ENCODE assay signal across 19 cellular contexts in the genomic region with DNA sequence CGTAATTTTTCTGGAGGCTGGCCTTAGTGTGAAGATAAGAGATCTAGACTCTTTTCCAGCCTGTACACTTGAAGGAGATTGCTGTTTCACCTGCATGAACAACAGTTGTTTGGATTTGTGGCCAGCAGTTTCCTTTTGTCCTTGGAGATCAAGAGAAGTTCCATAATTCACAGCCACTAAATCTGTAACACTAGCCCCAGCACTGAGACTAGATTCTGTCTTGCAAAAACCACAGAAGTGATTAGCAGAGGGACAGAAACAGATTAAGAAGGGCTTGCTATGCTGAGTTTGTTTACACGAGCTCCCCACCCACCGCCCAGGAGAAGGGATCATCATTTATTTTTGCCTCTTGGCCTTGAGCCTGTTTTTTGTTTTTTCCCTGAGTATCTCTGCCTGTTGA.
DNase-seq lines count a peak whose midpoint lies in the region; ATAC-seq, FAIRE-seq and TF ChIP-seq lines count a peak whose summit lies in the region.
"Had no signal": no experiment of that assay in that cellular context is flagged by ENCODE, and none has a peak within 500 bp of the region (broad histone marks: within the 10 kb centered on the region; RNA-seq: fewer than 3 reads in every experiment).

No MANE protein-coding gene starts in this region.

- in situ Hi-C loops in HepG2 (cut with HindIII; ENCODE audit: extremely low pct_ligation_motif_present, low pct_unique_long_range_greater_than_20kb): no loop called here

- POLR2A ChIA-PET in HepG2 (lab: Yijun Ruan, JAX) (no interaction called here), OCI-LY7 (lab: Charles Lee) (no interaction called here)

- peak overlapping the region; percentile 10; the same call in 1 of the 2 replicates for H3K4me2 ChIP-seq in HepG2 (ENCODE audit: low read depth, low read length)
- no peak overlapping the region for H3K4me2 ChIP-seq in OCI-LY7 (ENCODE audit: low read length)

- TF ChIP-seq EP300 in HepG2 (IDR thresholded peaks at IDR 0.05; ENCODE audit: low read depth in 2 of 2, low read length in 2 of 2) (no peak), HepG2 (CRISPR knock-in tag; IDR thresholded peaks at IDR 0.05; ENCODE audit: borderline replicate concordance) (no peak), ovary (IDR thresholded peaks at IDR 0.05) (no peak)

- H3K79me2 ChIP-seq in HepG2 (ENCODE audit: insufficient read depth, low read length): no peaks in the 10 kb centered on the region
- H3K79me2 ChIP-seq in OCI-LY7 (ENCODE audit: insufficient read depth, low read depth, low read length): no peaks in the 10 kb centered on the region

- TF ChIP-seq POLR2A in HepG2 (IDR thresholded peaks at IDR 0.05; ENCODE audit: insufficient read depth in 1 of 2, low read depth in 2 of 2, low read length in 2 of 2): no peak
- TF ChIP-seq POLR2A in right lobe of liver (IDR thresholded peaks at IDR 0.05): no peak
- no peak for TF ChIP-seq POLR2A in ovary (IDR thresholded peaks at IDR 0.05)

- H4K20me1 ChIP-seq in HepG2 (ENCODE audit: insufficient read depth, low read length): no peaks in the 10 kb centered on the region
- no peaks in the 10 kb centered on the region for H4K20me1 ChIP-seq in OCI-LY7 (ENCODE audit: insufficient read depth, low read length)

- peaks cover 31% of the 10 kb centered on the region for H3K4me1 ChIP-seq in HepG2 (ENCODE audit: insufficient read depth, low read length)
- H3K4me1 ChIP-seq in right lobe of liver: no peaks in the 10 kb centered on the region
- H3K4me1 ChIP-seq in mucosa of rectum (ENCODE audit: control insufficient read depth in 2 of 2, insufficient read depth in 2 of 2, low read length in 2 of 2): peaks cover 7 to 14% of the 10 kb centered on the region in 2 donors
- H3K4me1 ChIP-seq in OCI-LY7 (ENCODE audit: insufficient read depth, low read length, poor library complexity, severe bottlenecking): no peaks in the 10 kb centered on the region
- peaks cover 19% of the 10 kb centered on the region for H3K4me1 ChIP-seq in ovary (ENCODE audit: insufficient read depth)
- H3K4me1 ChIP-seq: ascending aorta had no signal

- no peaks in the 10 kb centered on the region for H3K27me3 ChIP-seq in HepG2 (ENCODE audit: control insufficient read depth in 1 of 2, insufficient read depth in 2 of 2, low read length in 2 of 2)
- no peaks in the 10 kb centered on the region for H3K27me3 ChIP-seq in right lobe of liver
- no peaks in the 10 kb centered on the region for H3K27me3 ChIP-seq in mucosa of rectum (ENCODE audit: control insufficient read depth in 2 of 2, insufficient read depth in 2 of 2, low read length in 2 of 2)
- H3K27me3 ChIP-seq in ovary: no peaks in the 10 kb centered on the region
- H3K27me3 ChIP-seq: ascending aorta had no signal

- H3K9me3 ChIP-seq in HepG2 (ENCODE audit: low read length) (no peaks in the 10 kb centered on the region), right lobe of liver (no peaks in the 10 kb centered on the region), mucosa of rectum (ENCODE audit: control insufficient read depth in 2 of 2, low read length in 2 of 2) (no peaks in the 10 kb centered on the region), OCI-LY7 (ENCODE audit: low read length) (no peaks in the 10 kb centered on the region), ovary (no peaks in the 10 kb centered on the region)
- H3K9me3 ChIP-seq: ascending aorta had no signal

- BruUV-seq in HepG2 (replicated peaks; lab: Mats Ljungman, UMichigan): no TSS peak
- no TSS peak for BruUV-seq in OCI-LY7 (replicated peaks; lab: Mats Ljungman, UMichigan)

- DNase-seq in HepG2 (ENCODE audit: low spot score) (no peak), right lobe of liver (no peak), NCI-H748 treated with DMSO at 0.1 percent for 48 hours (lab: John Stamatoyannopoulos, UW) (peak; percentile 85), OCI-LY7 (ENCODE audit: low spot score) (no peak), ovary (no peak), left cardiac atrium (no peak)
- DNase-seq: activated CD8-positive, alpha-beta memory T cell treated with anti-CD3 and anti-CD28 coated beads, Interleukin-2, amount 10 ng/mL, durations not matched to agents 7 days and 5 days; activated gamma-delta T cell treated with Interleukin-2 at 50 U/mL for 16 hours; CD4-positive, alpha-beta memory T cell; GOT3; nucleus accumbens; SW 1271 had no signal

- H3K9ac ChIP-seq in HepG2 (ENCODE audit: insufficient read depth, low read depth, low read length) (no peak overlapping the region; the same call in 1 of the 2 replicates), mucosa of rectum (ENCODE audit: low read depth in 1 of 2, low read length in 2 of 2) (no peak overlapping the region)

- WGBS in HepG2 (ENCODE audit: low lambda C conversion rate): 18% methylated on average over 3 of the region's 3 CpGs
- whole genome bisulfite sequencing in right lobe of liver (ENCODE audit: insufficient coverage, low coverage, low lambda C conversion rate, missing lambda C conversion rate): 54% methylated on average over 3 of the region's 3 CpGs
- WGBS in ovary, 3 donors: 22 to 39% (median 31%) methylated on average over 3 of the region's 3 CpGs

- 0 out of 3 replicates have a peak, but pooled peaks have one; percentile 19 for ATAC-seq in HepG2
- ATAC-seq in right lobe of liver: no peak
- ATAC-seq in HG03565 (IDR thresholded peaks at IDR 0.05; ENCODE audit: unreplicated experiment): no peak
- no peak for ATAC-seq in left cardiac atrium
- ATAC-seq: activated CD8-positive, alpha-beta memory T cell treated with anti-CD3 and anti-CD28 coated beads, Interleukin-2, amount 10 ng/mL, durations not matched to agents 7 days and 5 days; Panc1 had no signal

- H3K4me3 ChIP-seq in HepG2 (replicated peaks in 1 of 3; ENCODE audit: insufficient read depth in 1 of 3, low read depth in 2 of 3, low read length in 3 of 3) (no peak overlapping the region), right lobe of liver (no peak overlapping the region), mucosa of rectum (ENCODE audit: low read length in 2 of 2) (no peak overlapping the region), OCI-LY7 (ENCODE audit: low read depth, low read length, poor library complexity, severe bottlenecking) (no peak overlapping the region), ovary (no peak overlapping the region)
- H3K4me3 ChIP-seq: ascending aorta, coronary artery had no signal

- H3K9me2 ChIP-seq in OCI-LY7 (ENCODE audit: insufficient read depth, low read length): no peaks in the 10 kb centered on the region

- TF ChIP-seq CTCF in HepG2 (CRISPR knock-in tag; IDR thresholded peaks at IDR 0.05) (no peak), right lobe of liver (IDR thresholded peaks at IDR 0.05) (no peak), OCI-LY7 (conservative IDR thresholded peaks at IDR 0.05; ENCODE audit: low read length) (no peak), ovary (IDR thresholded peaks at IDR 0.05) (no peak)

- no peak overlapping the region for H3K27ac ChIP-seq in HepG2 (ENCODE audit: extremely low read length, insufficient read depth, low read length)
- no peak overlapping the region for H3K27ac ChIP-seq in right lobe of liver
- H3K27ac ChIP-seq in mucosa of rectum (ENCODE audit: low read depth in 2 of 2, low read length in 2 of 2): peak overlapping the region; percentile 5 to 9
- H3K27ac ChIP-seq in OCI-LY7 (ENCODE audit: low read depth, low read length, poor library complexity, severe bottlenecking): no peak overlapping the region
- peak overlapping the region in 1 of 2 donors; percentile 13 for H3K27ac ChIP-seq in ovary
- H3K27ac ChIP-seq: ascending aorta, coronary artery had no signal

- CTCF ChIA-PET in HepG2 (lab: Yijun Ruan, JAX; ENCODE audit: low intra/inter-chr PET ratio, low total read pairs): no interaction called here
- CTCF ChIA-PET in OCI-LY7 (lab: Charles Lee; ENCODE audit: unreplicated experiment): no interaction called here

- H3K36me3 ChIP-seq in HepG2 (replicated peaks in 1 of 2; ENCODE audit: control insufficient read depth in 1 of 2, insufficient read depth in 2 of 2, low read length in 2 of 2): no peaks in the 10 kb centered on the region
- H3K36me3 ChIP-seq in right lobe of liver: no peaks in the 10 kb centered on the region
- no peaks in the 10 kb centered on the region for H3K36me3 ChIP-seq in mucosa of rectum (ENCODE audit: control insufficient read depth in 2 of 2, insufficient read depth in 2 of 2, low read length in 2 of 2)
- H3K36me3 ChIP-seq in OCI-LY7 (ENCODE audit: insufficient read depth, low read length): no peaks in the 10 kb centered on the region
- H3K36me3 ChIP-seq in ovary: no peaks in the 10 kb centered on the region
- H3K36me3 ChIP-seq: ascending aorta had no signal

- TF ChIP-seq RAD21 in HepG2 (CRISPR knock-in tag; IDR thresholded peaks at IDR 0.05): no peak

- H2AFZ ChIP-seq in HepG2 (ENCODE audit: low read length): peak overlapping the region; percentile 4
- H2AFZ ChIP-seq in OCI-LY7 (ENCODE audit: low read length): no peak overlapping the region

- intact Hi-C loops in HepG2 (cut with micrococcal nuclease; ENCODE audit: unreplicated experiment) (no loop called here), right lobe of liver (cut with DNase I) (no loop called here), OCI-LY7 (cut with micrococcal nuclease; ENCODE audit: unreplicated experiment) (no loop called here), ovary (cut with DNase I) (no loop called here), left cardiac atrium (cut with DNase I) (no loop called here)

- no peak for FAIRE-seq in HepG2 (lab: Jason Lieb, UNC)
- FAIRE-seq: G401.6, GM12891 had no signal

TF ChIP-seq in HepG2, 621 proteins besides CTCF, POLR2A, EP300 and RAD21 (continues in another document):
- no peak for TF ChIP-seq ZFP90 (CRISPR knock-in tag; IDR thresholded peaks at IDR 0.05; ENCODE audit: borderline replicate concordance)
- TF ChIP-seq CC2D1A (CRISPR knock-in tag; IDR thresholded peaks at IDR 0.05): no peak
- no peak for TF ChIP-seq MAZ (IDR thresholded peaks at IDR 0.05; ENCODE audit: borderline replicate concordance, low read depth, low read length)
- TF ChIP-seq MAZ (CRISPR knock-in tag; IDR thresholded peaks at IDR 0.05; ENCODE audit: low read depth): no peak
- TF ChIP-seq ZNF552 (CRISPR knock-in tag; IDR thresholded peaks at IDR 0.05; ENCODE audit: borderline replicate concordance): no peak
- no peak for TF ChIP-seq KLF13 (CRISPR knock-in tag; IDR thresholded peaks at IDR 0.05)
- TF ChIP-seq ZNF773 (CRISPR knock-in tag; IDR thresholded peaks at IDR 0.05; ENCODE audit: borderline replicate concordance): no peak
- TF ChIP-seq, protein P1, sequence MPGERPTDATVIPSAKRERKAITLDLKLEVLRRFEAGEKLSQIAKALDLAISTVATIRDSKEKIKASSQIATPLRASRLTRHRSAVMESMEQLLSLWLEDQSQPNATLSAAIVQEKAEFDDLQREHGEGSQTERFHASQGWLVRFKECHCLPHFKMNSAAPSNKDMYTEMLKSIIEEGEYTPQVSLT (CRISPR knock-in tag; IDR thresholded peaks at IDR 0.05; ENCODE audit: borderline replicate concordance, low read depth): no peak

Comparison
In these comparisons a context has a peak if more than half of its experiments do, and no peak if none do; other contexts are left out.
1. H3K27ac ChIP-seq: peak in mucosa of rectum (2 of 2); none in HepG2 (single experiment), right lobe of liver (0 of 3) and OCI-LY7 (single experiment).